In genomic region chr12:41460906-41461305, GRCh38 we compare ENCODE assay signal across 13 cellular contexts.
DNase-seq lines count a peak whose midpoint lies in the region; ATAC-seq and TF ChIP-seq lines count a peak whose summit lies in the region.
"Had no signal": no experiment of that assay in that cellular context is flagged by ENCODE, and none has a peak within 500 bp of the region (broad histone marks: within the 10 kb centered on the region; RNA-seq: fewer than 3 reads in every experiment).

No MANE protein-coding gene starts in this region.

- H2AFZ ChIP-seq in OCI-LY7 (ENCODE audit: low read length): no peak overlapping the region
- H2AFZ ChIP-seq: GM23338 had no signal

- H4K20me1 ChIP-seq in OCI-LY7 (ENCODE audit: insufficient read depth, low read length): no peaks in the 10 kb centered on the region

- H3K4me1 ChIP-seq in OCI-LY7 (ENCODE audit: insufficient read depth, low read length, poor library complexity, severe bottlenecking): peaks cover 21% of the 10 kb centered on the region

- POLR2A ChIA-PET in OCI-LY7 (lab: Charles Lee): interaction anchor here (0.7 kb wide), 1 partner anchor 39 kb away, joined by 3 read pairs; no protein-coding TSS in a partner anchor

- no peak overlapping the region for H3K4me3 ChIP-seq in OCI-LY7 (ENCODE audit: low read depth, low read length, poor library complexity, severe bottlenecking)
- H3K4me3 ChIP-seq: GM23338 had no signal

- H3K9me3 ChIP-seq in OCI-LY7 (ENCODE audit: low read length): no peaks in the 10 kb centered on the region

- no TSS peak for BruUV-seq in OCI-LY7 (replicated peaks; lab: Mats Ljungman, UMichigan)

- in situ Hi-C loops in SK-MEL-5 (cut with HindIII; ENCODE audit: low pct_unique_long_range_greater_than_20kb, low sequenced_read_pairs): no loop called here

- no peak overlapping the region for H3K4me2 ChIP-seq in OCI-LY7 (ENCODE audit: low read length)
- H3K4me2 ChIP-seq: GM23338 had no signal

- peaks cover 9% of the 10 kb centered on the region; the same call in 1 of the 2 replicates for H3K79me2 ChIP-seq in OCI-LY7 (ENCODE audit: insufficient read depth, low read depth, low read length)

- H3K36me3 ChIP-seq in OCI-LY7 (ENCODE audit: insufficient read depth, low read length): peaks cover 18% of the 10 kb centered on the region

- 0 out of 2 replicates have a peak, but pooled peaks cover 3% of the 10 kb centered on the region for H3K9me2 ChIP-seq in OCI-LY7 (ENCODE audit: insufficient read depth, low read length)

- ATAC-seq in GM21723 (IDR thresholded peaks at IDR 0.05; ENCODE audit: unreplicated experiment): no peak
- no peak for ATAC-seq in GM18909 (IDR thresholded peaks at IDR 0.05; ENCODE audit: poor library complexity, unreplicated experiment)
- ATAC-seq: GM23338 had no signal

- TF ChIP-seq CTCF in OCI-LY7 (conservative IDR thresholded peaks at IDR 0.05; ENCODE audit: low read length): no peak

- intact Hi-C loops in OCI-LY7 (cut with micrococcal nuclease; ENCODE audit: unreplicated experiment): no loop called here

- no peak overlapping the region for H3K27ac ChIP-seq in OCI-LY7 (ENCODE audit: low read depth, low read length, poor library complexity, severe bottlenecking)

- peak; percentile 24 for DNase-seq in SK-MEL-5 (ENCODE audit: low read depth, low spot score)
- peak; percentile 49 for DNase-seq in foreskin melanocyte
- DNase-seq in midbrain (lab: John Stamatoyannopoulos, UW): peak; percentile 27
- DNase-seq in NOMO-1 treated with dmso at 0.1 percent for 144 hours (lab: John Stamatoyannopoulos, UW; ENCODE audit: unreplicated experiment): no peak
- no peak for DNase-seq in OCI-LY7 (ENCODE audit: low spot score)
- DNase-seq: ACHN; Calu3; CD4-positive, alpha-beta T cell; DMS 273 treated with DMSO at 0.1 percent for 48 hours; H9 had no signal

- CTCF ChIA-PET in OCI-LY7 (lab: Charles Lee; ENCODE audit: unreplicated experiment): no interaction called here

Comparison
In these comparisons a context has a peak if more than half of its experiments do, and no peak if none do; other contexts are left out.
1. DNase-seq: peak in SK-MEL-5 (single experiment), foreskin melanocyte (single experiment) and midbrain (single experiment); none in NOMO-1 treated with dmso at 0.1 percent for 144 hours (single experiment) and OCI-LY7 (single experiment).